18 cellular contexts compared by ENCODE assay signal in the genomic region with DNA sequence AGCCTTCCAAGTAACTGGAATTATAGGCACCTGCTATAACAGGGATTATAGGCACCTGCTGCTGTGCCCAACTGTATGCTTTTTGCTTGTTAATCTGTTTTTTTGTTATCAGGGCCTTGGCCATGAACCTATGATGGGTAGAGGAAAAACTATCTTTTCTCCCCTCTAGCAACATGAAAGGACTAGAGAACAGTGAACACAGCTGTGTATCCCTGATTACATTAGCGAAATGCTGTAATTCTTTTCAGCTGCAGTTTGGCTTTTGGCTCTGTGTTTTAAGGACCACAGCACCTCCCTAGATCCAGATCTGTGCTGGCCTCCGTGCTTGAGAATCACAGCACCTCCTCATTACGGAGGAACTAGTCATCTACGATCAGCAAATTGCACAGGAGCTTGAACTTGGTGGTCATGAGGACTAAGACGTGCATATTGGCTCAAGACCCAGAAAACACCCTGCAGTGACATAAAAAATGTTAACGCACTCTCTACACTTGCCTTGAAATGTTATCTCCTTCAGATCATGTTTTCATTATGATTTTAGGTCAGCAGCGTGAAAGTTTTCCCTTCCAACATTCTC. TPM values are rescaled to one million over a fixed set of nuclear protein-coding genes. Genes with fewer than 3 reads are reported as not detected.
DNase-seq lines count a peak whose midpoint lies in the region; ATAC-seq and TF ChIP-seq lines count a peak whose summit lies in the region.
"Had no signal": no experiment of that assay in that cellular context is flagged by ENCODE, and none has a peak within 500 bp of the region (broad histone marks: within the 10 kb centered on the region; RNA-seq: fewer than 3 reads in every experiment).

No MANE protein-coding gene starts in this region.

- intact Hi-C loops in sciatic nerve (cut with DNase I) = no loop called here

- peaks cover 4 to 7% of the 10 kb centered on the region in 2 experiments; a peak in 2 of 5 replicates for H3K9me3 Mint-ChIP-seq in H9
- no peaks in the 10 kb centered on the region for H3K9me3 Mint-ChIP-seq in WTC11
- H3K9me3 Mint-ChIP-seq in endothelial cell (ENCODE audit: unreplicated experiment) = no peaks in the 10 kb centered on the region
- H3K9me3 Mint-ChIP-seq: CD4-positive, alpha-beta memory T cell had no signal

- no peaks in the 10 kb centered on the region for H3K79me1 ChIP-seq in H9 (ENCODE audit: insufficient read depth, low read depth, low read length, poor library complexity, severe bottlenecking)

- POLR2A ChIA-PET in WTC11 (lab: Charles Lee) = no interaction called here

- no peaks in the 10 kb centered on the region; the same call in 1 of the 2 replicates for H3K27me3 Mint-ChIP-seq in H9 (ENCODE audit: low read depth)
- H3K27me3 Mint-ChIP-seq in WTC11 (ENCODE audit: low read depth) = no peaks in the 10 kb centered on the region
- no peaks in the 10 kb centered on the region for H3K27me3 Mint-ChIP-seq in endothelial cell (ENCODE audit: unreplicated experiment)
- H3K27me3 Mint-ChIP-seq: CD4-positive, alpha-beta memory T cell had no signal

- no peak overlapping the region for H2BK120ac ChIP-seq in H9 (ENCODE audit: low read depth, low read length, poor library complexity, severe bottlenecking)

- H3K9me3 ChIP-seq in H9 (ENCODE audit: control insufficient read depth, low read depth, low read length) = no peaks in the 10 kb centered on the region

- H3K79me2 ChIP-seq in H9 (ENCODE audit: insufficient read depth, low read length) = no peaks in the 10 kb centered on the region

- no peak overlapping the region for H3K4me2 ChIP-seq in H9 (ENCODE audit: insufficient read depth, insufficient read length, low read length)
- H3K4me2 ChIP-seq: BLaER1 had no signal

- H3T11ph ChIP-seq in H9 (ENCODE audit: low read length) = no peak overlapping the region

- no peak overlapping the region for H2BK20ac ChIP-seq in H9 (ENCODE audit: low read depth, low read length, poor library complexity, severe bottlenecking)

- H3K36me3 Mint-ChIP-seq in H9 (ENCODE audit: insufficient read depth in 1 of 3, low read depth in 3 of 3) = peaks cover 50 to 70% (median 60%) of the 10 kb centered on the region in 3 experiments
- H3K36me3 Mint-ChIP-seq in WTC11 = peaks cover 41% of the 10 kb centered on the region
- H3K36me3 Mint-ChIP-seq in endothelial cell (ENCODE audit: low read depth, unreplicated experiment) = peaks cover 9% of the 10 kb centered on the region

- no peak overlapping the region for H4K8ac ChIP-seq in H9 (replicated peaks; ENCODE audit: insufficient read length, low read depth, low read length)

- CTCF ChIA-PET in WTC11 (lab: Charles Lee) = no interaction called here

- H3K4me3 Mint-ChIP-seq in H9 = no peak overlapping the region
- no peak overlapping the region for H3K4me3 Mint-ChIP-seq in WTC11
- H3K4me3 Mint-ChIP-seq in endothelial cell (ENCODE audit: unreplicated experiment) = peak overlapping the region; percentile 23
- H3K4me3 Mint-ChIP-seq: CD14-positive monocyte; CD4-positive, alpha-beta memory T cell had no signal

- TF ChIP-seq CTCF in H9 (conservative IDR thresholded peaks at IDR 0.05) = no peak
- TF ChIP-seq CTCF in WTC11 (IDR thresholded peaks at IDR 0.05) = no peak
- no peak for TF ChIP-seq CTCF in endothelial cell (IDR thresholded peaks at IDR 0.05; ENCODE audit: unreplicated experiment)

- H3K27me3 ChIP-seq in H9 (ENCODE audit: insufficient read depth, low read length) = no peaks in the 10 kb centered on the region

- no peak overlapping the region for H2AK5ac ChIP-seq in H9 (ENCODE audit: insufficient read length, low read length)

- H2BK15ac ChIP-seq in H9 (ENCODE audit: low read depth, low read length) = no peak overlapping the region

- H3K4me1 ChIP-seq in H9 (ENCODE audit: insufficient read depth, low read length) = peaks cover 7% of the 10 kb centered on the region; the same call in 1 of the 2 replicates
- H3K4me1 ChIP-seq: BLaER1 had no signal

- H3K4me1 Mint-ChIP-seq in H9 (peaks cover 29 to 44% of the 10 kb centered on the region in 2 experiments), WTC11 (peaks cover 47% of the 10 kb centered on the region), endothelial cell (ENCODE audit: unreplicated experiment) (peaks cover 25% of the 10 kb centered on the region)
- H3K4me1 Mint-ChIP-seq: CD14-positive monocyte had no signal

- H3K27ac Mint-ChIP-seq in H9 (peak overlapping the region; percentile 53 to 78 (median 71); a peak in 5 of 7 replicates), WTC11 (peak overlapping the region; percentile 58), endothelial cell (ENCODE audit: unreplicated experiment) (no peak overlapping the region)
- H3K27ac Mint-ChIP-seq: CD4-positive, alpha-beta memory T cell had no signal

- no peak overlapping the region for H3K18ac ChIP-seq in H9 (ENCODE audit: insufficient read length, low read depth, low read length)

- no peak overlapping the region for H4K91ac ChIP-seq in H9 (ENCODE audit: insufficient read length, low read depth, low read length)

- H2BK12ac ChIP-seq in H9 (ENCODE audit: insufficient read length, low read depth, low read length) = no peak overlapping the region

- no peak overlapping the region for H3K14ac ChIP-seq in H9 (ENCODE audit: insufficient read depth, low read length)

- no peaks in the 10 kb centered on the region for H4K20me1 ChIP-seq in H9 (ENCODE audit: control insufficient read depth, insufficient read depth, insufficient read length)
- H4K20me1 ChIP-seq: BLaER1 had no signal

- H3K56ac ChIP-seq in H9 (ENCODE audit: insufficient read length, low read depth, low read length) = no peak overlapping the region

- no peak overlapping the region for H2AFZ ChIP-seq in H9 (ENCODE audit: low read length)
- H2AFZ ChIP-seq: GM23248 had no signal

- H3K9ac ChIP-seq in H9 (ENCODE audit: extremely low read depth, insufficient read length, low read length) = no peak overlapping the region
- H3K9ac ChIP-seq: BLaER1, GM23248 had no signal

- WGBS in H9 (ENCODE audit: extremely low coverage, insufficient read length, low lambda C conversion rate) = no CpG with 5 or more reads among the region's 7 CpGs

- no peak overlapping the region for H2BK5ac ChIP-seq in H9 (ENCODE audit: insufficient read length, low read length)

- H3K23ac ChIP-seq in H9 (ENCODE audit: insufficient read length, low read depth, low read length) = no peak overlapping the region

- DNase-seq in H9 (no peak), WTC11 (ENCODE audit: low spot score) (no peak), endothelial cell (ENCODE audit: low spot score) (no peak), sciatic nerve (ENCODE audit: low spot score) (no peak), T-helper 1 cell (no peak), NAMALWA (ENCODE audit: low spot score) (no peak)
- DNase-seq: 8988T; CD4-positive, alpha-beta memory T cell; DMS153; DMS79; GDM1; GM23248 had no signal

- H3K23me2 ChIP-seq in H9 (ENCODE audit: insufficient read length, low read depth, low read length, poor library complexity, severe bottlenecking) = no peaks in the 10 kb centered on the region

- no peak overlapping the region for H3K27ac ChIP-seq in H9 (ENCODE audit: insufficient read length, low read depth, low read length)
- H3K27ac ChIP-seq: BLaER1, GM23248 had no signal

- no peak overlapping the region for H3K4ac ChIP-seq in H9 (ENCODE audit: low read depth, low read length)

- ATAC-seq in WTC11 = no peak
- peak; percentile 36 for ATAC-seq in sciatic nerve
- no peak for ATAC-seq in GM18502 (IDR thresholded peaks at IDR 0.05; ENCODE audit: poor library complexity, unreplicated experiment)
- ATAC-seq: HCT116 had no signal

- no peak overlapping the region for H4K5ac ChIP-seq in H9 (ENCODE audit: insufficient read length, low read depth, low read length)

TF ChIP-seq in WTC11, 78 proteins besides CTCF, POLR2A, EP300 and RAD21 (continues in another document):
- TF ChIP-seq NR2C2 (CRISPR knock-in tag; IDR thresholded peaks at IDR 0.05) (no peak), GABPB1 (CRISPR knock-in tag; IDR thresholded peaks at IDR 0.05) (no peak), CBFB (CRISPR knock-in tag; IDR thresholded peaks at IDR 0.05; ENCODE audit: low read depth) (no peak), TP53 (CRISPR knock-in tag; IDR thresholded peaks at IDR 0.05) (no peak)
- TF ChIP-seq, protein P1, sequence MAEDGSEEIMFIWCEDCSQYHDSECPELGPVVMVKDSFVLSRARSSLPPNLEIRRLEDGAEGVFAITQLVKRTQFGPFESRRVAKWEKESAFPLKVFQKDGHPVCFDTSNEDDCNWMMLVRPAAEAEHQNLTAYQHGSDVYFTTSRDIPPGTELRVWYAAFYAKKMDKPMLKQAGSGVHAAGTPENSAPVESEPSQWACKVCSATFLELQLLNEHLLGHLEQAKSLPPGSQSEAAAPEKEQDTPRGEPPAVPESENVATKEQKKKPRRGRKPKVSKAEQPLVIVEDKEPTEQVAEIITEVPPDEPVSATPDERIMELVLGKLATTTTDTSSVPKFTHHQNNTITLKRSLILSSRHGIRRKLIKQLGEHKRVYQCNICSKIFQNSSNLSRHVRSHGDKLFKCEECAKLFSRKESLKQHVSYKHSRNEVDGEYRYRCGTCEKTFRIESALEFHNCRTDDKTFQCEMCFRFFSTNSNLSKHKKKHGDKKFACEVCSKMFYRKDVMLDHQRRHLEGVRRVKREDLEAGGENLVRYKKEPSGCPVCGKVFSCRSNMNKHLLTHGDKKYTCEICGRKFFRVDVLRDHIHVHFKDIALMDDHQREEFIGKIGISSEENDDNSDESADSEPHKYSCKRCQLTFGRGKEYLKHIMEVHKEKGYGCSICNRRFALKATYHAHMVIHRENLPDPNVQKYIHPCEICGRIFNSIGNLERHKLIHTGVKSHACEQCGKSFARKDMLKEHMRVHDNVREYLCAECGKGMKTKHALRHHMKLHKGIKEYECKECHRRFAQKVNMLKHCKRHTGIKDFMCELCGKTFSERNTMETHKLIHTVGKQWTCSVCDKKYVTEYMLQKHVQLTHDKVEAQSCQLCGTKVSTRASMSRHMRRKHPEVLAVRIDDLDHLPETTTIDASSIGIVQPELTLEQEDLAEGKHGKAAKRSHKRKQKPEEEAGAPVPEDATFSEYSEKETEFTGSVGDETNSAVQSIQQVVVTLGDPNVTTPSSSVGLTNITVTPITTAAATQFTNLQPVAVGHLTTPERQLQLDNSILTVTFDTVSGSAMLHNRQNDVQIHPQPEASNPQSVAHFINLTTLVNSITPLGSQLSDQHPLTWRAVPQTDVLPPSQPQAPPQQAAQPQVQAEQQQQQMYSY (CRISPR knock-in tag; IDR thresholded peaks at IDR 0.05) = no peak

RNA-seq across cellular contexts. Expression of a gene that starts 57.7 kb away (rescaled TPM):
- total RNA-seq in H9 (2021) = not detected in 2 replicates
- not detected in 3 replicates for total RNA-seq in WTC11 (2021)
- not detected for total RNA-seq in endothelial cell (ENCODE audit: unreplicated experiment)
- total RNA-seq in sciatic nerve = not detected
- total RNA-seq: A673; CD4-positive, alpha-beta memory T cell; Daoy; GM23248 had no signal
